In genomic region chr14:67881225-67881624, GRCh38 we compare ENCODE assay signal across 10 cellular contexts.
A peak's percentile ranks its signal among the peaks of the same experiment; 100 is the strongest.
DNase-seq lines count a peak whose midpoint lies in the region; ATAC-seq and TF ChIP-seq lines count a peak whose summit lies in the region.
"Had no signal": no experiment of that assay in that cellular context is flagged by ENCODE, and none has a peak within 500 bp of the region (broad histone marks: within the 10 kb centered on the region; RNA-seq: fewer than 3 reads in every experiment).

No MANE protein-coding gene starts in this region.

- no peaks in the 10 kb centered on the region for H3K9me3 Mint-ChIP-seq in activated CD4-positive, alpha-beta T cell treated with anti-CD3 and anti-CD28 coated beads, Interleukin-2, amount 10 ng/mL, durations not matched to agents 7 days and 5 days
- no peaks in the 10 kb centered on the region for H3K9me3 Mint-ChIP-seq in neural progenitor cell

- TF ChIP-seq CTCF in neural progenitor cell (IDR thresholded peaks at IDR 0.05): no peak

- H3K9ac ChIP-seq in neural progenitor cell: no peak overlapping the region
- H3K9ac ChIP-seq: parathyroid adenoma had no signal

- H2AFZ ChIP-seq in neural progenitor cell (replicated peaks): no peak overlapping the region
- H2AFZ ChIP-seq: parathyroid adenoma had no signal

- peak overlapping the region; percentile 6 for H3K4me2 ChIP-seq in neural progenitor cell

- POLR2A ChIA-PET in activated CD4-positive, alpha-beta T cell treated with anti-CD3 and anti-CD28 coated beads, Interleukin-2, amount 10 ng/mL, durations not matched to agents 7 days and 5 days (lab: Charles Lee): interaction anchor here (0.7 kb wide), 1 partner anchor 406 kb away, joined by 3 read pairs; no protein-coding TSS in a partner anchor

- peak; percentile 7 for DNase-seq in activated CD4-positive, alpha-beta T cell treated with anti-CD3 and anti-CD28 coated beads, Interleukin-2, amount 10 ng/mL, durations not matched to agents 7 days and 5 days
- no peak for DNase-seq in activated CD4-positive, alpha-beta T cell treated with anti-CD3 and anti-CD28 coated beads for 4 hours
- no peak for DNase-seq in neural progenitor cell (ENCODE audit: low spot score)
- no peak for DNase-seq in SIG-M5 (lab: John Stamatoyannopoulos, UW)
- DNase-seq in activated effector memory CD4-positive, alpha-beta T cell treated with anti-CD3 and anti-CD28 coated beads, Interleukin-2, amount 50 U/mL, for 16 hours: no peak
- DNase-seq in SKM-1 (lab: John Stamatoyannopoulos, UW; ENCODE audit: unreplicated experiment): no peak
- DNase-seq: NCI-H1694 had no signal

- H3K79me2 ChIP-seq in neural progenitor cell (ENCODE audit: low read depth): no peaks in the 10 kb centered on the region
- H3K79me2 ChIP-seq: parathyroid adenoma had no signal

- peaks cover 10% of the 10 kb centered on the region for H3F3A ChIP-seq in neural progenitor cell (ENCODE audit: low read depth)

- H4K20me1 ChIP-seq in neural progenitor cell (ENCODE audit: low read depth): no peaks in the 10 kb centered on the region

- peaks cover 30% of the 10 kb centered on the region for H3K4me1 ChIP-seq in neural progenitor cell
- H3K4me1 ChIP-seq: parathyroid adenoma had no signal

- H3K4me3 Mint-ChIP-seq in activated CD4-positive, alpha-beta T cell treated with anti-CD3 and anti-CD28 coated beads, Interleukin-2, amount 10 ng/mL, durations not matched to agents 7 days and 5 days: no peak overlapping the region
- H3K4me3 Mint-ChIP-seq in neural progenitor cell: no peak overlapping the region

- H3K27ac ChIP-seq in neural progenitor cell: peak overlapping the region; percentile 71
- H3K27ac ChIP-seq: parathyroid adenoma had no signal

- peak; percentile 96 for ATAC-seq in GM21723 (IDR thresholded peaks at IDR 0.05; ENCODE audit: unreplicated experiment)
- ATAC-seq in HG03457 (IDR thresholded peaks at IDR 0.05; ENCODE audit: unreplicated experiment): peak; percentile 85

- H3K27ac Mint-ChIP-seq in activated CD4-positive, alpha-beta T cell treated with anti-CD3 and anti-CD28 coated beads, Interleukin-2, amount 10 ng/mL, durations not matched to agents 7 days and 5 days: no peak overlapping the region
- H3K27ac Mint-ChIP-seq in neural progenitor cell: no peak overlapping the region

- no peaks in the 10 kb centered on the region for H3K27me3 Mint-ChIP-seq in activated CD4-positive, alpha-beta T cell treated with anti-CD3 and anti-CD28 coated beads, Interleukin-2, amount 10 ng/mL, durations not matched to agents 7 days and 5 days
- H3K27me3 Mint-ChIP-seq in neural progenitor cell (ENCODE audit: insufficient read depth, low read depth): no peaks in the 10 kb centered on the region

- no peaks in the 10 kb centered on the region for H3K27me3 ChIP-seq in neural progenitor cell

- peaks cover 1% of the 10 kb centered on the region for H3K36me3 Mint-ChIP-seq in activated CD4-positive, alpha-beta T cell treated with anti-CD3 and anti-CD28 coated beads, Interleukin-2, amount 10 ng/mL, durations not matched to agents 7 days and 5 days (ENCODE audit: low read depth)
- no peaks in the 10 kb centered on the region for H3K36me3 Mint-ChIP-seq in neural progenitor cell

- H3K36me3 ChIP-seq in neural progenitor cell: no peaks in the 10 kb centered on the region

- H3K4me1 Mint-ChIP-seq in activated CD4-positive, alpha-beta T cell treated with anti-CD3 and anti-CD28 coated beads, Interleukin-2, amount 10 ng/mL, durations not matched to agents 7 days and 5 days: peaks cover 25% of the 10 kb centered on the region
- no peaks in the 10 kb centered on the region for H3K4me1 Mint-ChIP-seq in neural progenitor cell

- no peaks in the 10 kb centered on the region for H3K9me3 ChIP-seq in neural progenitor cell (ENCODE audit: low read depth)

- H3K4me3 ChIP-seq in neural progenitor cell: no peak overlapping the region

- CTCF ChIA-PET in activated CD4-positive, alpha-beta T cell treated with anti-CD3 and anti-CD28 coated beads, Interleukin-2, amount 10 ng/mL, durations not matched to agents 7 days and 5 days (lab: Charles Lee): interaction anchor here (0.6 kb wide), 1 partner anchor 42 kb away, joined by 5 read pairs; no protein-coding TSS in a partner anchor
